Comparison of ENCODE assay signal across 8 cellular contexts in genomic region chr17:79023886-79024771, GRCh38. TPM values are rescaled to one million over a fixed set of nuclear protein-coding genes. Genes with fewer than 3 reads are reported as not detected.
DNase-seq lines count a peak whose midpoint lies in the region; ATAC-seq and TF ChIP-seq lines count a peak whose summit lies in the region.

C1QTNF1 (plus strand) TSS chr17:79024169; CDS start chr17:79043969, 19,800 bp downstream.

- WGBS in H9 (ENCODE audit: extremely low coverage, insufficient read length, low lambda C conversion rate): no CpG with 5 or more reads among the region's 77 CpGs
- 2% methylated on average over 77 of the region's 77 CpGs for WGBS in urinary bladder

- H2AK5ac ChIP-seq in H9 (ENCODE audit: insufficient read length, low read length): no peak within 1 kb of the TSS

- peak within 1 kb of the TSS; percentile 24 for H2AFZ ChIP-seq in H9 (ENCODE audit: low read length)

- H4K91ac ChIP-seq in H9 (ENCODE audit: insufficient read length, low read depth, low read length): no peak within 1 kb of the TSS

- no peaks in the 10 kb centered on the region for H3K79me1 ChIP-seq in H9 (ENCODE audit: insufficient read depth, low read depth, low read length, poor library complexity, severe bottlenecking)

- TF ChIP-seq CTCF in A673 (conservative IDR thresholded peaks at IDR 0.05; ENCODE audit: low read depth, low read length) (peak; percentile 29; the same call in 1 of the 2 replicates), H9 (conservative IDR thresholded peaks at IDR 0.05) (peak; percentile 63), epithelial cell of proximal tubule (conservative IDR thresholded peaks at IDR 0.05; ENCODE audit: low read depth, low read length) (peak; percentile 30)

- H3K27ac ChIP-seq in A673 (ENCODE audit: low read depth, low read length, poor library complexity, severe bottlenecking) (no peak within 1 kb of the TSS), H9 (ENCODE audit: insufficient read length, low read depth, low read length) (no peak within 1 kb of the TSS), muscle layer of colon (ENCODE audit: low read depth, low read length) (peak within 1 kb of the TSS; percentile 32), urinary bladder (ENCODE audit: low read depth) (no peak within 1 kb of the TSS)

- no peaks in the 10 kb centered on the region for H3K9me3 Mint-ChIP-seq in H9
- no peaks in the 10 kb centered on the region for H3K9me3 Mint-ChIP-seq in activated CD4-positive, alpha-beta T cell treated with anti-CD3 and anti-CD28 coated beads, Interleukin-2, amount 10 ng/mL, durations not matched to agents 24 days and 14 days

- no peak within 1 kb of the TSS for H2BK15ac ChIP-seq in H9 (ENCODE audit: low read depth, low read length)

- peaks cover 100% of the 10 kb centered on the region for H3K27me3 Mint-ChIP-seq in H9 (ENCODE audit: low read depth)
- peaks cover 62% of the 10 kb centered on the region for H3K27me3 Mint-ChIP-seq in activated CD4-positive, alpha-beta T cell treated with anti-CD3 and anti-CD28 coated beads, Interleukin-2, amount 10 ng/mL, durations not matched to agents 24 days and 14 days

- H3K9me3 ChIP-seq in A673 (ENCODE audit: low read depth, low read length, poor library complexity, severe bottlenecking) (no peaks in the 10 kb centered on the region), H9 (ENCODE audit: control insufficient read depth, low read depth, low read length) (no peaks in the 10 kb centered on the region), muscle layer of colon (ENCODE audit: low read length) (no peaks in the 10 kb centered on the region)

- H4K20me1 ChIP-seq in H9 (ENCODE audit: control insufficient read depth, insufficient read depth, insufficient read length): no peaks in the 10 kb centered on the region

- POLR2A ChIA-PET in A673 (lab: Charles Lee; ENCODE audit: low non-redundant PET): no interaction called here

- H3K4me2 ChIP-seq in H9 (ENCODE audit: insufficient read depth, insufficient read length, low read length): peak within 1 kb of the TSS; percentile 89

- CTCF ChIA-PET in A673 (lab: Charles Lee): no interaction called here

- intact Hi-C loops in A673 (cut with micrococcal nuclease; ENCODE audit: unreplicated experiment): no loop called here
- intact Hi-C loops in activated CD4-positive, alpha-beta T cell treated with anti-CD3 and anti-CD28 coated beads, Interleukin-2, amount 10 ng/mL, durations not matched to agents 24 days and 14 days (cut with micrococcal nuclease): no loop called here

- no peak within 1 kb of the TSS for H3T11ph ChIP-seq in H9 (ENCODE audit: low read length)

- no peak within 1 kb of the TSS for H3K56ac ChIP-seq in H9 (ENCODE audit: insufficient read length, low read depth, low read length)

- peaks cover 13% of the 10 kb centered on the region for H3K23me2 ChIP-seq in H9 (ENCODE audit: insufficient read length, low read depth, low read length, poor library complexity, severe bottlenecking)

- peak within 1 kb of the TSS; percentile 76 to 85 for H3K4me3 Mint-ChIP-seq in H9
- H3K4me3 Mint-ChIP-seq in activated CD4-positive, alpha-beta T cell treated with anti-CD3 and anti-CD28 coated beads, Interleukin-2, amount 10 ng/mL, durations not matched to agents 24 days and 14 days: peak within 1 kb of the TSS; percentile 87

- H2BK120ac ChIP-seq in H9 (ENCODE audit: low read depth, low read length, poor library complexity, severe bottlenecking): no peak within 1 kb of the TSS

- no TSS peak for BruUV-seq in A673 (replicated peaks; lab: Mats Ljungman, UMichigan)

- H3K4me1 ChIP-seq in A673 (ENCODE audit: insufficient read depth, low read length, poor library complexity, severe bottlenecking) (peaks cover 38% of the 10 kb centered on the region), H9 (ENCODE audit: insufficient read depth, low read length) (no peaks in the 10 kb centered on the region), muscle layer of colon (ENCODE audit: insufficient read depth, low read length) (peaks cover 56% of the 10 kb centered on the region), urinary bladder (ENCODE audit: insufficient read depth) (peaks cover 1% of the 10 kb centered on the region)

- H3K79me2 ChIP-seq in H9 (ENCODE audit: insufficient read depth, low read length): no peaks in the 10 kb centered on the region

- no peak within 1 kb of the TSS for H2BK12ac ChIP-seq in H9 (ENCODE audit: insufficient read length, low read depth, low read length)

- no peak for ATAC-seq in HG03457 (IDR thresholded peaks at IDR 0.05; ENCODE audit: unreplicated experiment)

- no peak within 1 kb of the TSS for H2BK5ac ChIP-seq in H9 (ENCODE audit: insufficient read length, low read length)

- H4K5ac ChIP-seq in H9 (ENCODE audit: insufficient read length, low read depth, low read length): no peak within 1 kb of the TSS

- no peaks in the 10 kb centered on the region; a peak in 1 of 7 replicates for H3K36me3 Mint-ChIP-seq in H9 (ENCODE audit: insufficient read depth in 1 of 3, low read depth in 3 of 3)
- H3K36me3 Mint-ChIP-seq in activated CD4-positive, alpha-beta T cell treated with anti-CD3 and anti-CD28 coated beads, Interleukin-2, amount 10 ng/mL, durations not matched to agents 24 days and 14 days (ENCODE audit: low read depth): no peaks in the 10 kb centered on the region

- DNase-seq in A673 (ENCODE audit: low spot score): peak; percentile 79
- DNase-seq in H9: peak; percentile 73
- peak; percentile 79 for DNase-seq in activated CD4-positive, alpha-beta T cell treated with anti-CD3 and anti-CD28 coated beads, Interleukin-2, amount 10 ng/mL, durations not matched to agents 24 days and 14 days
- DNase-seq in epithelial cell of proximal tubule (ENCODE audit: low read depth): no peak
- no peak for DNase-seq in cortex of kidney (lab: John Stamatoyannopoulos, UW)

- no peak within 1 kb of the TSS for H2BK20ac ChIP-seq in H9 (ENCODE audit: low read depth, low read length, poor library complexity, severe bottlenecking)

- H3K4me3 ChIP-seq in A673 (ENCODE audit: low read depth, low read length, poor library complexity, severe bottlenecking): peak within 1 kb of the TSS; percentile 57
- H3K4me3 ChIP-seq in epithelial cell of proximal tubule (ENCODE audit: low read depth, low read length): peak within 1 kb of the TSS; percentile 65
- peak within 1 kb of the TSS; percentile 53 to 72 for H3K4me3 ChIP-seq in muscle layer of colon (ENCODE audit: low read depth in 1 of 2, low read length in 2 of 2)
- H3K4me3 ChIP-seq in urinary bladder (ENCODE audit: low read depth, low read length): peak within 1 kb of the TSS; percentile 60

- H3K18ac ChIP-seq in H9 (ENCODE audit: insufficient read length, low read depth, low read length): no peak within 1 kb of the TSS

- no peaks in the 10 kb centered on the region for H3K36me3 ChIP-seq in A673 (ENCODE audit: insufficient read depth, low read length, poor library complexity, severe bottlenecking)
- H3K36me3 ChIP-seq in muscle layer of colon (ENCODE audit: insufficient read depth, low read length): no peaks in the 10 kb centered on the region
- no peaks in the 10 kb centered on the region for H3K36me3 ChIP-seq in urinary bladder (ENCODE audit: insufficient read depth)

- H3K27ac Mint-ChIP-seq in H9: no peak within 1 kb of the TSS
- H3K27ac Mint-ChIP-seq in activated CD4-positive, alpha-beta T cell treated with anti-CD3 and anti-CD28 coated beads, Interleukin-2, amount 10 ng/mL, durations not matched to agents 24 days and 14 days: no peak within 1 kb of the TSS

- H3K27me3 ChIP-seq in A673 (replicated peaks; ENCODE audit: insufficient read depth, low read depth, low read length, poor library complexity) (no peaks in the 10 kb centered on the region), H9 (ENCODE audit: insufficient read depth, low read length) (peaks cover 36% of the 10 kb centered on the region; the same call in 1 of the 2 replicates), muscle layer of colon (ENCODE audit: control insufficient read depth in 1 of 2, insufficient read depth in 2 of 2, low read length in 2 of 2) (peaks cover 0 to 19% of the 10 kb centered on the region in 2 donors)

- H3K4ac ChIP-seq in H9 (ENCODE audit: low read depth, low read length): no peak within 1 kb of the TSS

- H3K14ac ChIP-seq in H9 (ENCODE audit: insufficient read depth, low read length): peak within 1 kb of the TSS; percentile 65

- H3K4me1 Mint-ChIP-seq in H9: peaks cover 10 to 24% of the 10 kb centered on the region in 2 experiments
- peaks cover 6% of the 10 kb centered on the region for H3K4me1 Mint-ChIP-seq in activated CD4-positive, alpha-beta T cell treated with anti-CD3 and anti-CD28 coated beads, Interleukin-2, amount 10 ng/mL, durations not matched to agents 24 days and 14 days

- H3K23ac ChIP-seq in H9 (ENCODE audit: insufficient read length, low read depth, low read length): no peak within 1 kb of the TSS

- H4K8ac ChIP-seq in H9 (replicated peaks; ENCODE audit: insufficient read length, low read depth, low read length): no peak within 1 kb of the TSS

- no peak within 1 kb of the TSS for H3K9ac ChIP-seq in H9 (ENCODE audit: extremely low read depth, insufficient read length, low read length)
- H3K9ac ChIP-seq in muscle layer of colon (ENCODE audit: low read length): no peak within 1 kb of the TSS

RNA-seq across cellular contexts. Expression of gene C1QTNF1, which starts in this region (rescaled TPM):
- total RNA-seq in A673 (2021): 3.8 and 6.3 TPM in 2 replicates
- 0.55 and 0.96 TPM in 2 replicates for total RNA-seq in H9 (2021)
- total RNA-seq in activated CD4-positive, alpha-beta T cell treated with anti-CD3 and anti-CD28 coated beads, Interleukin-2, amount 10 ng/mL, durations not matched to agents 24 days and 14 days: not detected in 2 replicates
- 2.1 and 2.2 TPM in 2 replicates for total RNA-seq in epithelial cell of proximal tubule
- 5.2 TPM for total RNA-seq in urinary bladder
- 85.0 TPM for polyA plus RNA-seq in urinary bladder

Comparison
In these comparisons a context has a peak if more than half of its experiments do, and no peak if none do; other contexts are left out.
1. Peak in DNase-seq and H3K4me2 ChIP-seq in H9; RNA of the gene not detected or under 1 TPM.
2. Peak in DNase-seq in activated CD4-positive, alpha-beta T cell treated with anti-CD3 and anti-CD28 coated beads, Interleukin-2, amount 10 ng/mL, durations not matched to agents 24 days and 14 days; RNA of the gene not detected or under 1 TPM.